ENCODE assay signal across 9 cellular contexts in the genomic region with DNA sequence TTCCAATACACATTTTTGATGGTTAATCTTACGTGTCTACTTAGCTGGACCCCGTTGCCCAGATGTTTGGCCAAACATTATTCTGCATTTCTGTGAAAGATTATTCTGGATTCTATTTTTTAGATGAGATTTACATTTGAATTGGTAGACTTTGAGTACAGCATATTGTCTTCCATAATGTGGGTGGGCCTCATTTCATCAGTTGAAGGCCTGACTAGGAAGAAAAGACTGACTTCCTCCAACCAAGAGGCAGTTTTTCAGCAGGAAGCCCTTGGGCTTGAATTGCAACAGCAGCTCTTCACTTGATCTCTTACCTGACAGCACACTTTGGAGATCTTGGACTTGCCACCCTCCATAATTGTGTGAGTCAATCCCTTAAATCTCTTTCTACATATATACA.
"Had no signal": no experiment of that assay in that cellular context is flagged by ENCODE, and none has a peak within 500 bp of the region (broad histone marks: within the 10 kb centered on the region; RNA-seq: fewer than 3 reads in every experiment).

No MANE protein-coding gene starts in this region.

- FAIRE-seq: H1, H54, HepG2 had no signal

- H3K27ac ChIP-seq: HL-60 had no signal

- DNase-seq: H9, HCEC 1CT, HFFc6, KG1 had no signal

- H3K4me3 ChIP-seq: GM23338 had no signal

- H3K4me2 ChIP-seq: GM23338 had no signal

- H2AFZ ChIP-seq: GM23338 had no signal

- ATAC-seq: GM23338, HepG2 had no signal
